ENCODE assay signal across 1 cellular context in genomic region chr1:19065526-19066247, GRCh38.
A peak's percentile ranks its signal among the peaks of the same experiment; 100 is the strongest.
TF ChIP-seq lines count a peak whose summit lies in the region.

No MANE protein-coding gene starts in this region.

TF ChIP-seq in HepG2, 621 proteins besides CTCF, POLR2A, EP300 and RAD21 (continued from another document):
- TF ChIP-seq, protein P1, sequence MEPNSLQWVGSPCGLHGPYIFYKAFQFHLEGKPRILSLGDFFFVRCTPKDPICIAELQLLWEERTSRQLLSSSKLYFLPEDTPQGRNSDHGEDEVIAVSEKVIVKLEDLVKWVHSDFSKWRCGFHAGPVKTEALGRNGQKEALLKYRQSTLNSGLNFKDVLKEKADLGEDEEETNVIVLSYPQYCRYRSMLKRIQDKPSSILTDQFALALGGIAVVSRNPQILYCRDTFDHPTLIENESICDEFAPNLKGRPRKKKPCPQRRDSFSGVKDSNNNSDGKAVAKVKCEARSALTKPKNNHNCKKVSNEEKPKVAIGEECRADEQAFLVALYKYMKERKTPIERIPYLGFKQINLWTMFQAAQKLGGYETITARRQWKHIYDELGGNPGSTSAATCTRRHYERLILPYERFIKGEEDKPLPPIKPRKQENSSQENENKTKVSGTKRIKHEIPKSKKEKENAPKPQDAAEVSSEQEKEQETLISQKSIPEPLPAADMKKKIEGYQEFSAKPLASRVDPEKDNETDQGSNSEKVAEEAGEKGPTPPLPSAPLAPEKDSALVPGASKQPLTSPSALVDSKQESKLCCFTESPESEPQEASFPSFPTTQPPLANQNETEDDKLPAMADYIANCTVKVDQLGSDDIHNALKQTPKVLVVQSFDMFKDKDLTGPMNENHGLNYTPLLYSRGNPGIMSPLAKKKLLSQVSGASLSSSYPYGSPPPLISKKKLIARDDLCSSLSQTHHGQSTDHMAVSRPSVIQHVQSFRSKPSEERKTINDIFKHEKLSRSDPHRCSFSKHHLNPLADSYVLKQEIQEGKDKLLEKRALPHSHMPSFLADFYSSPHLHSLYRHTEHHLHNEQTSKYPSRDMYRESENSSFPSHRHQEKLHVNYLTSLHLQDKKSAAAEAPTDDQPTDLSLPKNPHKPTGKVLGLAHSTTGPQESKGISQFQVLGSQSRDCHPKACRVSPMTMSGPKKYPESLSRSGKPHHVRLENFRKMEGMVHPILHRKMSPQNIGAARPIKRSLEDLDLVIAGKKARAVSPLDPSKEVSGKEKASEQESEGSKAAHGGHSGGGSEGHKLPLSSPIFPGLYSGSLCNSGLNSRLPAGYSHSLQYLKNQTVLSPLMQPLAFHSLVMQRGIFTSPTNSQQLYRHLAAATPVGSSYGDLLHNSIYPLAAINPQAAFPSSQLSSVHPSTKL (CRISPR knock-in tag; IDR thresholded peaks at IDR 0.05): no peak
- TF ChIP-seq PHB2 (IDR thresholded peaks at IDR 0.05; ENCODE audit: partially characterized antibody) (no peak), ZMYM3 (CRISPR knock-in tag; IDR thresholded peaks at IDR 0.05) (peak; percentile 73), SP4 (CRISPR knock-in tag; IDR thresholded peaks at IDR 0.05) (no peak), KDM1A (CRISPR knock-in tag; IDR thresholded peaks at IDR 0.05) (peak; percentile 55; the same call in 1 of the 2 replicates), ZBTB40 (IDR thresholded peaks at IDR 0.05) (no peak), ZBTB40 (CRISPR knock-in tag; IDR thresholded peaks at IDR 0.05) (no peak), RARA (CRISPR knock-in tag; IDR thresholded peaks at IDR 0.05) (peak; percentile 31), MAFG (CRISPR knock-in tag; IDR thresholded peaks at IDR 0.05) (no peak)
TF ChIP-seq in HepG2: peak in this region for 3.
